In the genomic region with DNA sequence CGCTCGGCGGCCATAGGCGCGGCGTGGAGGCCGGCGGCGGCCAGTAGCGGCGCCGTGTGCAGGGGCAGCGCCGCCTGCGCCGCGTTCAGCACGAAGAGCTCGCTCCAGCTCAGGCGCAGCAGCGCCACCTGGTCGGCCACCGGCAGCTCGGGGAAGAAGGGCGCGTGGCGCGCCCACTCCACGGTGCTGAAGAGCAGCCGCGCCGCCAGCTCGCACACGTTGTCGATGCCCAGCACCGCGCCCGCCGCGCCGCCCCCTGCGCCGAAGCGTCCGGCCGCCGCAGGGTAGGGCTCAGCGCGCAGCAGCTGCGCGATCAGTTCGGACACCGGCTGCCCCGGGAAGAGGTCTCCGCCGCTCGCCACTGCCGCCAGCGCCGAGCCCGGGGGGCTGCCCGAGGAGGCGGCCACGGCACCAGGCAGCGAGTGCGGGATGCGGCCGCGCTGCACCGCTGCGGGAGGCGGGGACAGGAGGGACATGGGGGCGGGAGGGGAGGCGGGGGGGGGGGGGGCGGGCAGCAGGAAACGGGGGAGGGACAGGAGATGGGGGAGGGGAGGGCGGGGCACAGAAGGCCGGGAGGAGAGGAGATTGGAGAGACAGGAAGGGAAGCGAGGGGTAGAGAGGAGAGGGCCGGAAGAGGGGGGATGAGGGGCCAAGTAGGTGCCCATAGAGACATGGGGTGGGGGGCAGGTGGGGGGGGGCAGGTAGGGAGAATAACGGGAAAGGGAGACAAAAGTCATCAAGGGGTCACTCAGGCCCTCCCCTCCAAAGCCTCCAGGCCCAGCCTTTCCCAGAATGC, we compare ENCODE assay signal across 8 cellular contexts. TPM values are rescaled to one million over a fixed set of nuclear protein-coding genes. Genes with fewer than 3 reads are reported as not detected.
DNase-seq lines count a peak whose midpoint lies in the region; ATAC-seq and TF ChIP-seq lines count a peak whose summit lies in the region.

No MANE protein-coding gene starts in this region.

- H3K9ac ChIP-seq in endodermal cell (ENCODE audit: extremely low read depth, low read length, poor library complexity, severe bottlenecking) = peak overlapping the region; percentile 15

- H3K36me3 ChIP-seq in endodermal cell (ENCODE audit: control insufficient read depth, insufficient read depth, low read length) = peaks cover 67% of the 10 kb centered on the region

- no peaks in the 10 kb centered on the region for H3K9me3 ChIP-seq in endodermal cell (ENCODE audit: control insufficient read depth, low read length)

- H3K4me3 ChIP-seq in endodermal cell (ENCODE audit: low read length) = peak overlapping the region; percentile 78

- ATAC-seq in HG02852 (IDR thresholded peaks at IDR 0.05; ENCODE audit: unreplicated experiment) (peak; percentile 70), HG03521 (IDR thresholded peaks at IDR 0.05; ENCODE audit: unreplicated experiment) (no peak)

- DNase-seq in GM10248 (ENCODE audit: extremely low spot score) (peak; percentile 79), NCI-H774 (lab: John Stamatoyannopoulos, UW) (peak; percentile 57), endodermal cell (peak; percentile 85), middle frontal gyrus (ENCODE audit: extremely low spot score, low spot score) (peak; percentile 61)
- peak; percentile 30 for DNase-seq in activated CD8-positive, alpha-beta memory T cell treated with anti-CD3 and anti-CD28 coated beads, Interleukin-2, amount 50 U/mL, for 1 hour (ENCODE audit: extremely low read depth)
- peak; percentile 59 to 62 for DNase-seq in stimulated activated CD8-positive, alpha-beta memory T cell treated with anti-CD3 and anti-CD28 coated beads, Interleukin-2, amount 100 ng/mL, for 48 hours (ENCODE audit: low read depth in 2 of 2)

- WGBS in endodermal cell (ENCODE audit: insufficient coverage in 1 of 2, insufficient read length in 1 of 2), 2 experiments = 0 to 2% methylated on average over 7 to 65 of the region's 81 CpGs

- peaks cover 40% of the 10 kb centered on the region for H3K36me3 Mint-ChIP-seq in endodermal cell (ENCODE audit: low read depth)

- H3K9me3 Mint-ChIP-seq in endodermal cell = no peaks in the 10 kb centered on the region

- no peaks in the 10 kb centered on the region for H3K27me3 ChIP-seq in endodermal cell (ENCODE audit: control insufficient read depth, insufficient read depth, low read length, poor library complexity, severe bottlenecking)

- H3K27me3 Mint-ChIP-seq in endodermal cell (ENCODE audit: insufficient read depth) = no peaks in the 10 kb centered on the region

- peaks cover 7% of the 10 kb centered on the region for H3K4me1 Mint-ChIP-seq in endodermal cell

- POLR2A ChIA-PET in GM10248 (lab: Yijun Ruan, JAX) = interaction anchor here (0.6 to 2.0 kb wide), 2 partner anchors 9 to 77 kb away, joined by 4 to 5 read pairs; a partner anchor contains a TSS

- peaks cover 4% of the 10 kb centered on the region for H3K4me1 ChIP-seq in endodermal cell (ENCODE audit: control insufficient read depth, insufficient read depth, low read length)

- H3K27ac Mint-ChIP-seq in endodermal cell = peak overlapping the region; percentile 48

- CTCF ChIA-PET in GM10248 (lab: Yijun Ruan, JAX) = interaction anchor here (0.6 to 3.6 kb wide), 26 partner anchors 9 to 184 kb away, joined by 3 to 13 read pairs (median 4); a partner anchor contains a TSS

- H3K4me3 Mint-ChIP-seq in endodermal cell = peak overlapping the region; percentile 62

- TF ChIP-seq CTCF in GM10248 (IDR thresholded peaks at IDR 0.05; ENCODE audit: control extremely low read depth, extremely low read depth, low read depth, missing control alignments) = peak; percentile 88
- peak; percentile 63 for TF ChIP-seq CTCF in endodermal cell (conservative IDR thresholded peaks at IDR 0.05)

- peak overlapping the region; percentile 44 for H3K27ac ChIP-seq in endodermal cell (ENCODE audit: low read depth, low read length)

RNA-seq across cellular contexts. Expression of a gene that starts 9.8 kb away (rescaled TPM):
- 10 to 100 TPM; 23.1 to 29.1 TPM for total RNA-seq in endodermal cell
- 16.5 TPM for polyA plus RNA-seq in endodermal cell (2013, experiment 1 of 2)
- 15.0 TPM for polyA plus RNA-seq in endodermal cell (2013, experiment 2 of 2)

RNA-seq across cellular contexts. Expression of a gene that starts 9.9 kb away (rescaled TPM):
- total RNA-seq in endodermal cell = 100 to 1,000 TPM; 103 to 107 TPM
- polyA plus RNA-seq in endodermal cell (2013, experiment 1 of 2) = 59.2 TPM
- 54.2 TPM for polyA plus RNA-seq in endodermal cell (2013, experiment 2 of 2)

RNA-seq across cellular contexts. Expression of a gene that starts 20.7 kb away (rescaled TPM):
- 10 to 100 TPM; 17.4 to 18.4 TPM for total RNA-seq in endodermal cell
- 20.4 TPM for polyA plus RNA-seq in endodermal cell (2013, experiment 1 of 2)
- polyA plus RNA-seq in endodermal cell (2013, experiment 2 of 2) = 16.8 TPM

RNA-seq across cellular contexts. Expression of a gene that starts 28.7 kb away (rescaled TPM):
- total RNA-seq in endodermal cell = 1 to 10 TPM; 3.8 to 6.2 TPM
- polyA plus RNA-seq in endodermal cell (2013, experiment 1 of 2) = 1.2 TPM
- polyA plus RNA-seq in endodermal cell (2013, experiment 2 of 2) = 1.2 TPM

RNA-seq across cellular contexts. Expression of a gene that starts 31.4 kb away (rescaled TPM):
- 100 to 1,000 TPM; 136 to 151 TPM for total RNA-seq in endodermal cell
- 92.0 TPM for polyA plus RNA-seq in endodermal cell (2013, experiment 1 of 2)
- polyA plus RNA-seq in endodermal cell (2013, experiment 2 of 2) = 81.9 TPM

Comparison
In these comparisons a context has a peak if more than half of its experiments do, and no peak if none do; other contexts are left out.
1. DNase-seq: peak in every context shown above with its lines; median percentile 85 in endodermal cell; 79 in GM10248; 61 in middle frontal gyrus; 60 in stimulated activated CD8-positive, alpha-beta memory T cell treated with anti-CD3 and anti-CD28 coated beads, Interleukin-2, amount 100 ng/mL, for 48 hours; 57 in NCI-H774; 30 in activated CD8-positive, alpha-beta memory T cell treated with anti-CD3 and anti-CD28 coated beads, Interleukin-2, amount 50 U/mL, for 1 hour.